Comparison of ENCODE assay signal across 1 cellular context in genomic region chr10:91643700-91644099, GRCh38.
TF ChIP-seq lines count a peak whose summit lies in the region.

No MANE protein-coding gene starts in this region.

TF ChIP-seq in K562, 482 proteins besides CTCF, POLR2A, EP300 and RAD21 (continued from another document):
- no peak for TF ChIP-seq MAZ (CRISPR knock-in tag; conservative IDR thresholded peaks at IDR 0.05 in 1 of 2, IDR thresholded peaks at IDR 0.05 in 1 of 2)
- no peak for TF ChIP-seq ZBTB43 (CRISPR knock-in tag; IDR thresholded peaks at IDR 0.05)
- no peak for TF ChIP-seq HMG20B (CRISPR knock-in tag; IDR thresholded peaks at IDR 0.05)
- no peak for TF ChIP-seq ZNF780A (CRISPR knock-in tag; IDR thresholded peaks at IDR 0.05)
- TF ChIP-seq POLR2AphosphoS5 (IDR thresholded peaks at IDR 0.05; ENCODE audit: control insufficient read depth, insufficient read depth, low read depth, low read length), result no peak
- no peak for TF ChIP-seq ZFX (CRISPR knock-in tag; IDR thresholded peaks at IDR 0.05)
- TF ChIP-seq SMAD2 (IDR thresholded peaks at IDR 0.05; ENCODE audit: low read depth, low read length), result no peak
